In the genomic region with DNA sequence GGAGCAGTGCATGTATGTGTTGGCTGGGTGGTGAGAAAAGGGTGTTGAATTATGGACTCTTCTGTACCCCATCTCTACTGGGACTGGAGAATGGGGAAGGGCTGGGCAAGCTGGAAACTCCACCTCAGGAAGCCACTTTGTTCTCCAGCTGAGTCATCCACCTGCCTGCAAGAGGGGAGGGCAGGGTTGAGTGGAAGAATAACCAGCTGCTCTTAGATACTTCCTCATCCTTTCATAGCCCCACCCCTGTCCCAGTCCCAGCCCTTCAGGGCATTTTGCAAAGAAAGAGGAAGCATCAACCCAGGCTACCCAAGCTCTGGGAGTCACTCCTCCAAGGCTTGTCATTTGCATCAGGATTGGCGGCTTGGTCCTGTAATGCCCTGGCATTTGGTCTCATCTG, we compare ENCODE assay signal across 8 cellular contexts. TPM values are rescaled to one million over a fixed set of nuclear protein-coding genes. Genes with fewer than 3 reads are reported as not detected.
A peak's percentile ranks its signal among the peaks of the same experiment; 100 is the strongest.
DNase-seq lines count a peak whose midpoint lies in the region; ATAC-seq and TF ChIP-seq lines count a peak whose summit lies in the region.

No MANE protein-coding gene starts in this region.

- H3K4me3 Mint-ChIP-seq in activated CD4-positive, alpha-beta memory T cell treated with anti-CD3 and anti-CD28 coated beads, Interleukin-2, amount 10 ng/mL, durations not matched to agents 7 days and 5 days = no peak overlapping the region

- TF ChIP-seq CTCF in RWPE1 (conservative IDR thresholded peaks at IDR 0.05; ENCODE audit: low read depth) = no peak
- no peak for TF ChIP-seq CTCF in upper lobe of left lung (IDR thresholded peaks at IDR 0.05)

- H3K4me3 ChIP-seq in upper lobe of left lung = no peak overlapping the region

- ATAC-seq in GM19025 (IDR thresholded peaks at IDR 0.05; ENCODE audit: low read depth, unreplicated experiment) = peak; percentile 84
- ATAC-seq in HG03175 (IDR thresholded peaks at IDR 0.05; ENCODE audit: unreplicated experiment) = peak; percentile 67
- ATAC-seq in left ventricle myocardium superior = peak; percentile 87
- ATAC-seq in upper lobe of left lung (ENCODE audit: low FRiP score in 2 of 2) = peak; percentile 83 to 95

- peaks cover 8 to 16% (median 9%) of the 10 kb centered on the region in 4 donors for H3K4me1 ChIP-seq in upper lobe of left lung

- no peak for TF ChIP-seq POLR2A in upper lobe of left lung (IDR thresholded peaks at IDR 0.05)

- CTCF ChIA-PET in RWPE1 (lab: Yijun Ruan, JAX) = interaction anchor here (0.6 to 0.7 kb wide), 2 partner anchors 45 to 240 kb away, joined by 3 read pairs; no protein-coding TSS in a partner anchor
- CTCF ChIA-PET in activated CD4-positive, alpha-beta memory T cell treated with anti-CD3 and anti-CD28 coated beads, Interleukin-2, amount 10 ng/mL, durations not matched to agents 7 days and 5 days (lab: Charles Lee) = no interaction called here

- intact Hi-C loops in left ventricle myocardium superior (cut with micrococcal nuclease) = no loop called here

- H3K36me3 Mint-ChIP-seq in activated CD4-positive, alpha-beta memory T cell treated with anti-CD3 and anti-CD28 coated beads, Interleukin-2, amount 10 ng/mL, durations not matched to agents 7 days and 5 days (ENCODE audit: low read depth) = peaks cover 51% of the 10 kb centered on the region

- peaks cover 0 to 83% (median 34%) of the 10 kb centered on the region in 4 donors for H3K36me3 ChIP-seq in upper lobe of left lung

- no peak for TF ChIP-seq EP300 in upper lobe of left lung (IDR thresholded peaks at IDR 0.05)

- H3K9me3 ChIP-seq in upper lobe of left lung = no peaks in the 10 kb centered on the region

- no peak overlapping the region for H3K27ac Mint-ChIP-seq in activated CD4-positive, alpha-beta memory T cell treated with anti-CD3 and anti-CD28 coated beads, Interleukin-2, amount 10 ng/mL, durations not matched to agents 7 days and 5 days

- no peaks in the 10 kb centered on the region for H3K9me3 Mint-ChIP-seq in activated CD4-positive, alpha-beta memory T cell treated with anti-CD3 and anti-CD28 coated beads, Interleukin-2, amount 10 ng/mL, durations not matched to agents 7 days and 5 days

- H3K27ac ChIP-seq in RWPE1 (peak overlapping the region; percentile 9; the same call in 1 of the 2 replicates), upper lobe of left lung (peak overlapping the region in 3 of 4 donors; percentile 2 to 46 (median 6))

- no peaks in the 10 kb centered on the region for H3K27me3 ChIP-seq in upper lobe of left lung

- DNase-seq in COLO668 (lab: John Stamatoyannopoulos, UW; ENCODE audit: unreplicated experiment) (peak; percentile 79), RWPE1 (ENCODE audit: low spot score) (peak; percentile 96), left ventricle myocardium superior (peak; percentile 41), upper lobe of left lung (peak in 1 of 2 donors; percentile 88)
- DNase-seq in activated CD4-positive, alpha-beta memory T cell treated with anti-CD3 and anti-CD28 coated beads, Interleukin-2, amount 10 ng/mL, durations not matched to agents 7 days and 5 days = no peak
- no peak for DNase-seq in activated CD4-positive, CD25-positive, alpha-beta regulatory T cell (lab: John Stamatoyannopoulos, UW)

- 47 to 73% methylated on average over 1 of the region's 1 CpG for whole genome bisulfite sequencing in upper lobe of left lung, 2 donors

- POLR2A ChIA-PET in RWPE1 (lab: Yijun Ruan, JAX; ENCODE audit: low non-redundant PET) = no interaction called here
- POLR2A ChIA-PET in activated CD4-positive, alpha-beta memory T cell treated with anti-CD3 and anti-CD28 coated beads, Interleukin-2, amount 10 ng/mL, durations not matched to agents 7 days and 5 days (lab: Charles Lee) = interaction anchor here (0.8 to 1.8 kb wide), 3 partner anchors 9 to 32 kb away, joined by 3 to 5 read pairs (median 4); a partner anchor contains a TSS

- H3K27me3 Mint-ChIP-seq in activated CD4-positive, alpha-beta memory T cell treated with anti-CD3 and anti-CD28 coated beads, Interleukin-2, amount 10 ng/mL, durations not matched to agents 7 days and 5 days = no peaks in the 10 kb centered on the region

- H3K4me1 Mint-ChIP-seq in activated CD4-positive, alpha-beta memory T cell treated with anti-CD3 and anti-CD28 coated beads, Interleukin-2, amount 10 ng/mL, durations not matched to agents 7 days and 5 days = peaks cover 19% of the 10 kb centered on the region

RNA-seq across cellular contexts. Expression of a gene that starts 33.1 kb away (rescaled TPM):
- total RNA-seq in left ventricle myocardium superior (137 TPM), upper lobe of left lung (100 to 1,000 TPM in 5 of 6 donors, 10 to 100 TPM in 1; 15.7 to 205 (median 144) TPM)
- 100 to 1,000 TPM; 192 to 193 TPM for total RNA-seq in activated CD4-positive, alpha-beta memory T cell treated with anti-CD3 and anti-CD28 coated beads, Interleukin-2, amount 10 ng/mL, durations not matched to agents 7 days and 5 days

Comparison
In these comparisons a context has a peak if more than half of its experiments do, and no peak if none do; other contexts are left out.
1. DNase-seq: peak in COLO668 (single experiment), RWPE1 (single experiment) and left ventricle myocardium superior (single experiment); none in activated CD4-positive, alpha-beta memory T cell treated with anti-CD3 and anti-CD28 coated beads, Interleukin-2, amount 10 ng/mL, durations not matched to agents 7 days and 5 days (single experiment) and activated CD4-positive, CD25-positive, alpha-beta regulatory T cell (0 of 4).
2. Peak in every context shown above with its lines, with median percentiles within 50 percentile points of each other: ATAC-seq.